In the genomic region with DNA sequence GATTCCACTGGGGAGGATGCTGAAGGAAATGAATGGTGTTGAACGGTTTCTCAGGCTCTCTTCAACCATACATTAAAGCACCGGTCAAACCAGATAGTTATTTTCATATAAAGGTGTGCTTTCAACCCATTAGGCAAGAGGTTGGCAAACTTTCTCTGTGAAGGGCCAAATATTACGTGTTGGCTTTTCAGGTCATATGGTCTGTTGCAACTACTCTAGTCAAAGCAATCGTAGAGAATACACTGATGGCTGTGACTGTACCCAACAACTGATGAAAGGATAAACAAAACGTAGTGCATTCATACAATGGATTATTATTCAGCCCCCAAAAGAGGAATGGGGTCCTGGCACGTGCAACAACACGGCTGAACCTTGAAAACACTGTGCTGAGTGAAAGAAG, we compare ENCODE assay signal across 15 cellular contexts. TPM values are rescaled to one million over a fixed set of nuclear protein-coding genes. Genes with fewer than 3 reads are reported as not detected.
"Had no signal": no experiment of that assay in that cellular context is flagged by ENCODE, and none has a peak within 500 bp of the region (broad histone marks: within the 10 kb centered on the region; RNA-seq: fewer than 3 reads in every experiment).

No MANE protein-coding gene starts in this region.

- H3K4me3 ChIP-seq: SJSA1, SK-N-MC had no signal

- H3K9me3 ChIP-seq: SJSA1 had no signal

- H3K4me1 ChIP-seq: SJSA1 had no signal

- DNase-seq: KG1, NCI-H187, NCI-H2081 treated with DMSO at 0.1 percent for 48 hours, NCI-H2171, NCI-H446, NCI-H510A, NCI-H524 treated with DMSO at 0.1 percent for 48 hours, NCI-H774, SIG-M5 had no signal

- H3K27me3 ChIP-seq: SJSA1 had no signal

- H3K27ac ChIP-seq: SJSA1, SK-N-MC had no signal

RNA-seq across cellular contexts. Expression of gene EDDM13, which starts 36.2 kb away (rescaled TPM):
- total RNA-seq: HT-29, IMR-90, M059J, Right ventricle myocardium superior, SJSA1 had no signal
